ENCODE assay signal across 2 cellular contexts in the genomic region with DNA sequence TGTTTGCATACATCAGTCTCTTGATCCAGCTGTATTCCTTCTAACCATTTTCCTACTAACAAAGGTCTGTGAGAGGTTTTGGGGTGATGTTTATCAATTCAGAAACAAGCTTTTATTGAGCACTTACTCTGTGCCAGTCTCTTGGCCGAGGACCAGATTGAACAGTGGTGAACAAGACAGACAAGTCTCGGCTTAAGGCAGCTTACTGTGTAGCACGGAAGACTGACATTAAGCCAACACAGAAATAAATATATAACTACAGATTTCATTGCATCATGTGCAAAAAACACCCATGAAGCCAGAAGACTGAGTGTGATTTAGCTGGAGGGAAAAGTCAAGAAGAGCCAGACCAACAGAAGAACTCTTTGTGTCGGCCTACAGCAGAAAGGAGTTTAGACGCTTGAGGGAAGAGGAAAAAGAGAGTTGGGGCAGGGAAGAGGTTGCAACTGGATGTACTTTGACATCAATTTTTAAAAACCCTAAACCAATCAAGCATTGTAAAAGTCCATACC.
TF ChIP-seq lines count a peak whose summit lies in the region.

No MANE protein-coding gene starts in this region.

TF ChIP-seq in HepG2, 621 proteins besides CTCF, POLR2A, EP300 and RAD21:
- TF ChIP-seq HNRNPK (IDR thresholded peaks at IDR 0.05; ENCODE audit: low read depth, low read length, poor library complexity, severe bottlenecking) (peak; percentile 80), SP5 (CRISPR knock-in tag; IDR thresholded peaks at IDR 0.05; ENCODE audit: borderline replicate concordance, low read depth) (no peak), ZNF430 (CRISPR knock-in tag; IDR thresholded peaks at IDR 0.05) (no peak)

TF ChIP-seq in H1, 55 proteins besides CTCF, POLR2A, EP300 and RAD21:
- TF ChIP-seq BRCA1 (IDR thresholded peaks at IDR 0.05; ENCODE audit: low read depth, low read length) (no peak), TAF7 (optimal IDR thresholded peaks at IDR 0.05; ENCODE audit: borderline replicate concordance, low read depth, low read length) (no peak), GABPA (IDR thresholded peaks at IDR 0.05; ENCODE audit: borderline replicate concordance, insufficient read depth, low read length) (no peak), EGR1 (IDR thresholded peaks at IDR 0.05; ENCODE audit: borderline replicate concordance, low read depth, low read length) (no peak), EZH2 (IDR thresholded peaks at IDR 0.05; ENCODE audit: low read depth, low read length, severe bottlenecking) (no peak), TBP (IDR thresholded peaks at IDR 0.05; ENCODE audit: low read depth, low read length) (no peak), CREB1 (IDR thresholded peaks at IDR 0.05) (no peak), KDM1A (IDR thresholded peaks at IDR 0.05; ENCODE audit: borderline replicate concordance, low read length) (no peak)
